ENCODE assay signal across 20 cellular contexts in the genomic region with DNA sequence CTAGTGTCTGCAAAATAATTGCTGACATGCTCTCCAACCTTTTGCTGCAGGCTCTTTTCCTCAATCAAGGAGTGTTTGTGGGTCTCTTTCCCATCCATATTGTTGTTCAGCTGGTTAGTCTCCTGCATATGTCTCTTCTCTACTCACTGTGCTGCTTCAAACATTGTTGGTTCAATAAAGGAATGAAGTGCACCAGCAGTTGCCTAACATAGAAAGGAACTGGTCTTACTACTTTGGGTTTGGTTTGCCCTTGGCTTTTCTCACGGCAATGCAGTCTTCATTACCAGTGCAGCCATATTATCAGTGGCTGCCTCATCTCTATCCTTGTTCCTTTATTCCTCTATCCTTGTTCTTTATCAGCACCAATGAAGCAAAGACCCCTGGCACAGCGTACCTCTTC.
"Had no signal": no experiment of that assay in that cellular context is flagged by ENCODE, and none has a peak within 500 bp of the region (broad histone marks: within the 10 kb centered on the region; RNA-seq: fewer than 3 reads in every experiment).

No MANE protein-coding gene starts in this region.

- H2AFZ ChIP-seq: hepatocyte had no signal

- H3K27me3 ChIP-seq: colonic mucosa, foreskin keratinocyte, gastroesophageal sphincter, heart left ventricle, hepatocyte, left lung had no signal

- H3K4me2 ChIP-seq: hepatocyte had no signal

- ATAC-seq: effector memory CD8-positive, alpha-beta T cell; foreskin keratinocyte; gastroesophageal sphincter; heart left ventricle; left cardiac atrium; left lung; left ventricle myocardium superior; lower lobe of right lung; mucosa of descending colon had no signal

- H3K27ac Mint-ChIP-seq: dendritic cell treated with granulocyte-macrophage colony-stimulating factor and Interleukin-4, amounts not matched to agents 40 ng/mL and 50 ng/mL, for 4 days; effector memory CD8-positive, alpha-beta T cell; endodermal cell; mesothelial cell of epicardium; naive B cell had no signal

- H3K4me1 Mint-ChIP-seq: endodermal cell, mesothelial cell of epicardium, naive B cell had no signal

- H3K4me3 ChIP-seq: colonic mucosa, esophagus muscularis mucosa, gastroesophageal sphincter, heart left ventricle, hepatocyte, left lung, lower lobe of right lung, mucosa of descending colon had no signal

- H3K27me3 Mint-ChIP-seq: dendritic cell treated with granulocyte-macrophage colony-stimulating factor and Interleukin-4, amounts not matched to agents 40 ng/mL and 50 ng/mL, for 4 days; effector memory CD8-positive, alpha-beta T cell had no signal

- H3K4me1 ChIP-seq: colonic mucosa, esophagus muscularis mucosa, foreskin keratinocyte, gastroesophageal sphincter, heart left ventricle, left lung, lower lobe of right lung had no signal

- H3K36me3 Mint-ChIP-seq: mesothelial cell of epicardium had no signal

- H3K4me3 Mint-ChIP-seq: dendritic cell treated with granulocyte-macrophage colony-stimulating factor and Interleukin-4, amounts not matched to agents 40 ng/mL and 50 ng/mL, for 4 days; effector memory CD8-positive, alpha-beta T cell; endodermal cell; mesothelial cell of epicardium; naive B cell had no signal

- H3K36me3 ChIP-seq: colonic mucosa, esophagus muscularis mucosa, gastroesophageal sphincter, heart left ventricle, left lung, lower lobe of right lung had no signal

- H3K9me3 ChIP-seq: colonic mucosa, lower lobe of right lung had no signal

- H3K79me2 ChIP-seq: hepatocyte had no signal

- H3K27ac ChIP-seq: colonic mucosa, esophagus muscularis mucosa, foreskin keratinocyte, gastroesophageal sphincter, heart left ventricle, hepatocyte, left lung, lower lobe of right lung had no signal

- DNase-seq: colonic mucosa; cortex of kidney; effector CD8-positive, alpha-beta T cell; effector memory CD8-positive, alpha-beta T cell; endodermal cell; foreskin keratinocyte; heart left ventricle; hypothalamus; left cardiac atrium; left lung; left ventricle myocardium superior; lower lobe of right lung; mesenchymal stem cell; mucosa of descending colon; naive B cell had no signal
